In genomic region chr10:102633282-102633681, GRCh38 we compare ENCODE assay signal across 8 cellular contexts. TPM values are rescaled to one million over a fixed set of nuclear protein-coding genes. Genes with fewer than 3 reads are reported as not detected.
DNase-seq lines count a peak whose midpoint lies in the region; ATAC-seq and TF ChIP-seq lines count a peak whose summit lies in the region.

No MANE protein-coding gene starts in this region.

- no peaks in the 10 kb centered on the region for H3K9me3 ChIP-seq in spleen

- no peaks in the 10 kb centered on the region for H3K27me3 Mint-ChIP-seq in activated CD4-positive, alpha-beta memory T cell treated with anti-CD3 and anti-CD28 coated beads, Interleukin-2, amount 10 ng/mL, durations not matched to agents 7 days and 5 days

- intact Hi-C loops in spleen (cut with DNase I; ENCODE audit: low total_unique reads) = no loop called here

- H3K36me3 Mint-ChIP-seq in activated CD4-positive, alpha-beta memory T cell treated with anti-CD3 and anti-CD28 coated beads, Interleukin-2, amount 10 ng/mL, durations not matched to agents 7 days and 5 days (ENCODE audit: low read depth) = peaks cover 3% of the 10 kb centered on the region

- peaks cover 0 to 37% (median 8%) of the 10 kb centered on the region in 6 donors for H3K36me3 ChIP-seq in spleen

- POLR2A ChIA-PET in activated CD4-positive, alpha-beta memory T cell treated with anti-CD3 and anti-CD28 coated beads, Interleukin-2, amount 10 ng/mL, durations not matched to agents 7 days and 5 days (lab: Charles Lee) = interaction anchor here (0.7 to 0.8 kb wide), 2 partner anchors 9 to 11 kb away, joined by 3 to 5 read pairs; partner anchors contain the start of gene TRIM8

- H3K4me3 ChIP-seq in spleen = no peak overlapping the region

- peaks cover 35 to 84% (median 59%) of the 10 kb centered on the region in 6 donors for H3K4me1 ChIP-seq in spleen

- peak; percentile 93 for DNase-seq in HT1080 (ENCODE audit: low read depth)
- DNase-seq in activated CD4-positive, alpha-beta memory T cell treated with anti-CD3 and anti-CD28 coated beads, Interleukin-2, amount 10 ng/mL, durations not matched to agents 7 days and 5 days = peak; percentile 44
- DNase-seq in glomerular endothelial cell (ENCODE audit: extremely low read depth, low read depth, low spot score) = peak; percentile 81
- DNase-seq in spleen = peak; percentile 84
- DNase-seq in OCI-M2 (lab: John Stamatoyannopoulos, UW; ENCODE audit: unreplicated experiment) = no peak
- DNase-seq in NCI-H187 treated with DMSO at 0.1 percent for 48 hours (lab: John Stamatoyannopoulos, UW) = no peak
- no peak for DNase-seq in G401 (ENCODE audit: low spot score)

- no peak for TF ChIP-seq POLR2A in spleen (IDR thresholded peaks at IDR 0.05)

- no peaks in the 10 kb centered on the region for H3K9me3 Mint-ChIP-seq in activated CD4-positive, alpha-beta memory T cell treated with anti-CD3 and anti-CD28 coated beads, Interleukin-2, amount 10 ng/mL, durations not matched to agents 7 days and 5 days

- no peak for TF ChIP-seq CTCF in spleen (IDR thresholded peaks at IDR 0.05 in 8 of 11, conservative IDR thresholded peaks at IDR 0.05 in 3 of 11)

- CTCF ChIA-PET in activated CD4-positive, alpha-beta memory T cell treated with anti-CD3 and anti-CD28 coated beads, Interleukin-2, amount 10 ng/mL, durations not matched to agents 7 days and 5 days (lab: Charles Lee) = interaction anchor here (1.2 kb wide), 1 partner anchor 18 kb away, joined by 3 read pairs; no protein-coding TSS in a partner anchor

- no peak overlapping the region for H3K4me3 Mint-ChIP-seq in activated CD4-positive, alpha-beta memory T cell treated with anti-CD3 and anti-CD28 coated beads, Interleukin-2, amount 10 ng/mL, durations not matched to agents 7 days and 5 days

- no peaks in the 10 kb centered on the region for H3K27me3 ChIP-seq in spleen (replicated peaks in 1 of 7)

- no peak for ATAC-seq in HG03460 (IDR thresholded peaks at IDR 0.05; ENCODE audit: unreplicated experiment)

- H3K4me1 Mint-ChIP-seq in activated CD4-positive, alpha-beta memory T cell treated with anti-CD3 and anti-CD28 coated beads, Interleukin-2, amount 10 ng/mL, durations not matched to agents 7 days and 5 days = peaks cover 52% of the 10 kb centered on the region

- peak overlapping the region; percentile 81 for H3K27ac Mint-ChIP-seq in activated CD4-positive, alpha-beta memory T cell treated with anti-CD3 and anti-CD28 coated beads, Interleukin-2, amount 10 ng/mL, durations not matched to agents 7 days and 5 days

- peak overlapping the region; percentile 37 to 88 (median 80) for H3K27ac ChIP-seq in spleen

- 1 to 10% (median 8%) methylated on average over 6 of the region's 6 CpGs for WGBS in spleen, 5 donors

- in situ Hi-C loops in G401 (cut with HindIII; ENCODE audit: low sequenced_read_pairs) = no loop called here

RNA-seq across cellular contexts. Expression of gene TRIM8, which starts 11.0 kb away (rescaled TPM):
- total RNA-seq in HT1080 (2014; rRNA removed; shearing (Covaris generic)) = 104 and 117 TPM in 2 replicates
- 188 and 198 TPM in 2 replicates for polyA plus RNA-seq in HT1080 (2015; cell fraction: cytosol; rRNA removed)
- polyA plus RNA-seq in HT1080 (2015; cell fraction: nucleus; rRNA removed) = 106 and 115 TPM in 2 replicates
- 10 to 100 TPM; 53.0 to 56.0 TPM for total RNA-seq in activated CD4-positive, alpha-beta memory T cell treated with anti-CD3 and anti-CD28 coated beads, Interleukin-2, amount 10 ng/mL, durations not matched to agents 7 days and 5 days
- total RNA-seq in glomerular endothelial cell (163 and 181 TPM in 2 replicates), spleen (100 to 1,000 TPM in 2 of 7 donors, 10 to 100 TPM in 5; 86.3 to 116 (median 94.9) TPM)
- 10 to 100 TPM; 23.5 to 37.6 (median 27.0) TPM for polyA plus RNA-seq in spleen
- 30.2 and 44.4 TPM in 2 replicates for total RNA-seq in G401 (2014; rRNA removed; shearing (Covaris generic))

Comparison
In these comparisons a context has a peak if more than half of its experiments do, and no peak if none do; other contexts are left out.
1. DNase-seq: peak in HT1080 (single experiment), activated CD4-positive, alpha-beta memory T cell treated with anti-CD3 and anti-CD28 coated beads, Interleukin-2, amount 10 ng/mL, durations not matched to agents 7 days and 5 days (single experiment), glomerular endothelial cell (single experiment) and spleen (single experiment); none in OCI-M2 (single experiment), NCI-H187 treated with DMSO at 0.1 percent for 48 hours (single experiment) and G401 (single experiment).